Comparison of ENCODE assay signal across 18 cellular contexts in the genomic region with DNA sequence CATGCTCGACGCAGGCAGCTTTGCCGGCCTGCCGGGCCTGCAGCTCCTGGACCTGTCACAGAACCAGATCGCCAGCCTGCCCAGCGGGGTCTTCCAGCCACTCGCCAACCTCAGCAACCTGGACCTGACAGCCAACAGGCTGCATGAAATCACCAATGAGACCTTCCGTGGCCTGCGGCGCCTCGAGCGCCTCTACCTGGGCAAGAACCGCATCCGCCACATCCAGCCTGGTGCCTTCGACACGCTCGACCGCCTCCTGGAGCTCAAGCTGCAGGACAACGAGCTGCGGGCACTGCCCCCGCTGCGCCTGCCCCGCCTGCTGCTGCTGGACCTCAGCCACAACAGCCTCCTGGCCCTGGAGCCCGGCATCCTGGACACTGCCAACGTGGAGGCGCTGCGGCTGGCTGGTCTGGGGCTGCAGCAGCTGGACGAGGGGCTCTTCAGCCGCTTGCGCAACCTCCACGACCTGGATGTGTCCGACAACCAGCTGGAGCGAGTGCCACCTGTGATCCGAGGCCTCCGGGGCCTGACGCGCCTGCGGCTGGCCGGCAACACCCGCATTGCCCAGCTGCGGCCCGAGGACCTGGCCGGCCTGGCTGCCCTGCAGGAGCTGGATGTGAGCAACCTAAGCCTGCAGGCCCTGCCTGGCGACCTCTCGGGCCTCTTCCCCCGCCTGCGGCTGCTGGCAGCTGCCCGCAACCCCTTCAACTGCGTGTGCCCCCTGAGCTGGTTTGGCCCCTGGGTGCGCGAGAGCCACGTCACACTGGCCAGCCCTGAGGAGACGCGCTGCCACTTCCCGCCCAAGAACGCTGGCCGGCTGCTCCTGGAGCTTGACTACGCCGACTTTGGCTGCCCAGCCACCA. TPM values are rescaled to one million over a fixed set of nuclear protein-coding genes. Genes with fewer than 3 reads are reported as not detected.
DNase-seq lines count a peak whose midpoint lies in the region; ATAC-seq, FAIRE-seq and TF ChIP-seq lines count a peak whose summit lies in the region.
"Had no signal": no experiment of that assay in that cellular context is flagged by ENCODE, and none has a peak within 500 bp of the region (broad histone marks: within the 10 kb centered on the region; RNA-seq: fewer than 3 reads in every experiment).

No MANE protein-coding gene starts in this region.

- H3K9ac ChIP-seq in GM23248: no peak overlapping the region
- H3K9ac ChIP-seq in K562 (ENCODE audit: insufficient read depth in 1 of 2, low read depth in 2 of 2, low read length in 2 of 2): peak overlapping the region in 1 of 2 experiments; percentile 45; a peak in 1 of 4 replicates
- H3K9ac ChIP-seq in kidney (ENCODE audit: low read length in 2 of 2): peak overlapping the region in 1 of 2 donors; percentile 34

- in situ Hi-C loops in GM23248 (cut with MboI): no loop called here
- in situ Hi-C loops in K562 (cut with MboI): no loop called here
- in situ Hi-C loops in gastrocnemius medialis (cut with MboI; ENCODE audit: low sequenced_read_pairs in 4 of 4): no loop called here

- intact Hi-C loops in K562 (cut with micrococcal nuclease): no loop called here
- intact Hi-C loops in kidney (cut with DNase I): no loop called here
- intact Hi-C loops in gastrocnemius medialis (cut with DNase I; ENCODE audit: low total_unique reads): no loop called here
- intact Hi-C loops in lower lobe of right lung (cut with DNase I): no loop called here

- CTCF ChIA-PET in K562 (lab: Yijun Ruan, JAX; ENCODE audit: low intra/inter-chr PET ratio): no interaction called here

- H3K79me2 ChIP-seq in GM23248 (ENCODE audit: insufficient read depth) (peaks cover 53% of the 10 kb centered on the region), K562 (ENCODE audit: control insufficient read depth, insufficient read depth, low read length) (no peaks in the 10 kb centered on the region)

- no peak for TF ChIP-seq EP300 in K562 (IDR thresholded peaks at IDR 0.05; ENCODE audit: low read length)

- H3K9me1 ChIP-seq in K562 (ENCODE audit: control insufficient read depth, insufficient read depth, low read length): no peaks in the 10 kb centered on the region

- H3K4me2 ChIP-seq in GM23248 (ENCODE audit: unreplicated experiment) (no peak overlapping the region), K562 (ENCODE audit: insufficient read depth, low read length) (no peak overlapping the region)

- no peak for TF ChIP-seq POLR2A in K562 (conservative IDR thresholded peaks at IDR 0.05)
- no peak for TF ChIP-seq POLR2A in gastrocnemius medialis (IDR thresholded peaks at IDR 0.05)

- ATAC-seq in K562 (no peak), gastrocnemius medialis (peak; percentile 38 to 68), HG03039 (IDR thresholded peaks at IDR 0.05; ENCODE audit: unreplicated experiment) (no peak), lower lobe of right lung (no peak), HG03175 (IDR thresholded peaks at IDR 0.05; ENCODE audit: unreplicated experiment) (no peak)
- ATAC-seq: esophagus mucosa had no signal

- POLR2A ChIA-PET in K562 (lab: Yijun Ruan, JAX): interaction anchor here (0.6 to 1.9 kb wide), 7 partner anchors 8 to 503 kb away, joined by 3 to 9 read pairs (median 3); partner anchors contain the start of gene TFAP4

- H3K36me3 ChIP-seq in GM23248 (ENCODE audit: low read depth): peaks cover 7% of the 10 kb centered on the region; the same call in 1 of the 2 replicates
- H3K36me3 ChIP-seq in K562 (ENCODE audit: control insufficient read depth, insufficient read depth, low read length): peaks cover 44% of the 10 kb centered on the region; the same call in 1 of the 3 replicates
- peaks cover 2 to 4% of the 10 kb centered on the region in 2 donors for H3K36me3 ChIP-seq in kidney (ENCODE audit: control insufficient read depth in 1 of 2, insufficient read depth in 2 of 2, low read length in 2 of 2)
- H3K36me3 ChIP-seq in gastrocnemius medialis: no peaks in the 10 kb centered on the region
- peaks cover 67% of the 10 kb centered on the region for H3K36me3 ChIP-seq in lower lobe of right lung
- H3K36me3 ChIP-seq: cardiac muscle cell had no signal

- H3F3A ChIP-seq in GM23248 (ENCODE audit: insufficient read depth): peaks cover 32% of the 10 kb centered on the region

- TF ChIP-seq RAD21 in K562 (CRISPR knock-in tag; conservative IDR thresholded peaks at IDR 0.05 in 1 of 2, IDR thresholded peaks at IDR 0.05 in 1 of 2): no peak

- H3K4me3 ChIP-seq in GM23248 (no peak overlapping the region), K562 (no peak overlapping the region), kidney (ENCODE audit: low read length in 2 of 2) (no peak overlapping the region), gastrocnemius medialis (no peak overlapping the region), lower lobe of right lung (no peak overlapping the region)
- H3K4me3 ChIP-seq: cardiac muscle cell, suprapubic skin had no signal

- TF ChIP-seq CTCF in K562 (IDR thresholded peaks at IDR 0.05 in 2 of 3, conservative IDR thresholded peaks at IDR 0.05 in 1 of 3; ENCODE audit: insufficient read depth in 2 of 3, low read depth in 1 of 3, low read length in 3 of 3): no peak
- no peak for TF ChIP-seq CTCF in kidney (IDR thresholded peaks at IDR 0.05; ENCODE audit: borderline replicate concordance, extremely low read depth, insufficient read depth)
- TF ChIP-seq CTCF in gastrocnemius medialis (IDR thresholded peaks at IDR 0.05 in 4 of 5, conservative IDR thresholded peaks at IDR 0.05 in 1 of 5): peak in 1 of 5 experiments; percentile 21
- TF ChIP-seq CTCF in lower lobe of right lung (IDR thresholded peaks at IDR 0.05): no peak

- no peaks in the 10 kb centered on the region for H3K9me3 ChIP-seq in GM23248 (ENCODE audit: low read depth)
- no peaks in the 10 kb centered on the region for H3K9me3 ChIP-seq in K562 (replicated peaks; ENCODE audit: control insufficient read depth, insufficient read depth, low read depth, low read length)
- H3K9me3 ChIP-seq in kidney (ENCODE audit: control insufficient read depth in 1 of 2, low read length in 2 of 2): no peaks in the 10 kb centered on the region
- no peaks in the 10 kb centered on the region for H3K9me3 ChIP-seq in gastrocnemius medialis
- H3K9me3 ChIP-seq in lower lobe of right lung: no peaks in the 10 kb centered on the region
- H3K9me3 ChIP-seq: suprapubic skin had no signal

- H4K20me1 ChIP-seq in GM23248 (ENCODE audit: insufficient read depth) (no peaks in the 10 kb centered on the region), K562 (replicated peaks; ENCODE audit: control insufficient read depth, insufficient read depth, low read length) (no peaks in the 10 kb centered on the region)

- BruUV-seq in K562 (replicated peaks; lab: Mats Ljungman, UMichigan): no TSS peak

- no peaks in the 10 kb centered on the region for H3K27me3 ChIP-seq in GM23248 (replicated peaks; ENCODE audit: insufficient read depth)
- no peaks in the 10 kb centered on the region for H3K27me3 ChIP-seq in K562 (ENCODE audit: control insufficient read depth in 2 of 2, insufficient read depth in 2 of 2, low read length in 2 of 2)
- H3K27me3 ChIP-seq in gastrocnemius medialis: no peaks in the 10 kb centered on the region
- H3K27me3 ChIP-seq in lower lobe of right lung (ENCODE audit: low read depth): no peaks in the 10 kb centered on the region
- H3K27me3 ChIP-seq: cardiac muscle cell, suprapubic skin had no signal

- FAIRE-seq in K562 (lab: Jason Lieb, UNC) (no peak), kidney (lab: Jason Lieb, UNC) (no peak)

- 87 to 90% methylated on average over 40 to 55 of the region's 59 CpGs for WGBS in GM23248 (ENCODE audit: low coverage in 1 of 2, low lambda C conversion rate in 2 of 2, missing lambda C conversion rate in 2 of 2), 2 experiments
- WGBS in K562 (ENCODE audit: insufficient coverage, low coverage, missing lambda C conversion rate): 95% methylated on average over 41 of the region's 59 CpGs

- H3K27ac ChIP-seq in GM23248 (peak overlapping the region; percentile 100), K562 (ENCODE audit: extremely low read depth, low read depth, low read length) (no peak overlapping the region), kidney (ENCODE audit: low read depth in 2 of 2, low read length in 2 of 2) (peak overlapping the region; percentile 5 to 71), gastrocnemius medialis (peak overlapping the region; percentile 29 to 60 (median 57)), lower lobe of right lung (no peak overlapping the region)

- H3K9me2 ChIP-seq in GM23248 (ENCODE audit: insufficient read depth): no peaks in the 10 kb centered on the region

- no peak for DNase-seq in GM23248
- DNase-seq in K562 (ENCODE audit: extremely low read depth in 1 of 4, low spot score in 3 of 4): peak in 2 of 4 experiments; percentile 15
- peak; percentile 93 for DNase-seq in kidney
- peak; percentile 46 to 87 for DNase-seq in gastrocnemius medialis
- no peak for DNase-seq in lower lobe of right lung
- no peak for DNase-seq in SKM-1 (lab: John Stamatoyannopoulos, UW; ENCODE audit: unreplicated experiment)
- DNase-seq: activated CD4-positive, alpha-beta T cell treated with anti-CD3 and anti-CD28 coated beads for 4 hours; activated gamma-delta T cell; effector CD4-positive, alpha-beta T cell; Kasumi-1; NCI-H1048; NCI-H2029 treated with DMSO at 0.1 percent for 48 hours; NCI-H510A had no signal

- H2AFZ ChIP-seq in GM23248: no peak overlapping the region
- H2AFZ ChIP-seq in K562 (ENCODE audit: low read depth, low read length): no peak overlapping the region

- peaks cover 72% of the 10 kb centered on the region for H3K4me1 ChIP-seq in GM23248 (ENCODE audit: insufficient read depth)
- peaks cover 7 to 53% of the 10 kb centered on the region in 2 experiments; a peak in 4 of 5 replicates for H3K4me1 ChIP-seq in K562 (replicated peaks in 1 of 2; ENCODE audit: control insufficient read depth in 2 of 2, insufficient read depth in 2 of 2, low read length in 2 of 2)
- H3K4me1 ChIP-seq in kidney (ENCODE audit: control insufficient read depth in 1 of 2, insufficient read depth in 1 of 2, low read depth in 1 of 2, low read length in 2 of 2): peaks cover 30 to 58% of the 10 kb centered on the region in 2 donors
- H3K4me1 ChIP-seq in gastrocnemius medialis: peaks cover 20 to 37% of the 10 kb centered on the region in 2 donors
- H3K4me1 ChIP-seq in lower lobe of right lung: peaks cover 45% of the 10 kb centered on the region

RNA-seq across cellular contexts. Expression of gene VASN, which starts 9.7 kb away (rescaled TPM):
- 223 and 234 TPM in 2 replicates for total RNA-seq in GM23248 (2014; rRNA removed; shearing (Covaris generic))
- polyA plus RNA-seq in GM23248 (2016; fragmentation: Nextera tagmentation; extraction: Ambion mirVana): 160 and 169 TPM in 2 replicates
- total RNA-seq in K562 (2011; cell fraction: chromatin; rRNA removed; ENCODE audit: low replicate concordance): 1.2 and 9.8 TPM in 2 replicates
- 10.1 and 15.2 TPM in 2 replicates for total RNA-seq in K562 (2011; cell fraction: nucleolus; rRNA removed)
- total RNA-seq in K562 (2011; cell fraction: nucleoplasm; rRNA removed): 3.7 and 5.7 TPM in 2 replicates
- total RNA-seq in K562 (2014; rRNA removed): 1.7 and 2.2 TPM in 2 replicates
- 0.06 and 0.07 TPM in 2 replicates for total RNA-seq in K562 (2014; rRNA removed; fragmentation: Illumina TruSeq; extraction: Trizol)
- total RNA-seq in K562 (2015; rRNA removed; fragmentation: Illumina TruSeq; extraction: Trizol): 0.51 and 1.1 TPM in 2 replicates
- 2.4 and 2.5 TPM in 2 replicates for total RNA-seq in K562 (2021)
- polyA plus RNA-seq in K562 (2011; rRNA removed): 0.31 and 1.2 TPM in 2 replicates
- 0.78 and 3.2 TPM in 2 replicates for polyA plus RNA-seq in K562 (2011; cell fraction: cytosol; rRNA removed)
- polyA plus RNA-seq in K562 (2011; cell fraction: nucleus; rRNA removed): 1.2 and 2.6 TPM in 2 replicates
- polyA plus RNA-seq in K562 (2012): 2.9 and 6.1 TPM in 2 replicates
- 0.16 and 0.42 TPM in 2 replicates for polyA plus RNA-seq in K562 (2014; fragmentation: Illumina TruSeq; extraction: Trizol)
- polyA plus RNA-seq in K562 (2014; fragmentation: Nextera tagmentation; extraction: Ambion mirVana): under 1 TPM in 1 of 2 experiments, not detected in 1; 0.01 TPM
- polyA plus RNA-seq in K562 (2014; rRNA removed): 0.78 and 0.90 TPM in 2 replicates
- polyA minus RNA-seq in K562 (2011; rRNA and poly(A)+ RNA removed): 0.56 and 0.63 TPM in 2 replicates
- polyA minus RNA-seq in K562 (2011; cell fraction: cytosol; rRNA and poly(A)+ RNA removed): 1.1 and 2.8 TPM in 2 replicates
- polyA minus RNA-seq in K562 (2011; cell fraction: nucleus; rRNA and poly(A)+ RNA removed): 3.4 and 6.3 TPM in 2 replicates
- 82.7 TPM for total RNA-seq in kidney
- polyA plus RNA-seq in kidney (ENCODE audit: insufficient read depth, low read depth, low replicate concordance): 75.7 TPM
- total RNA-seq in gastrocnemius medialis: 10 to 100 TPM in 1 of 4 donors, 1 to 10 TPM in 3; 2.4 to 12.8 (median 3.7) TPM
- 17.4 TPM for total RNA-seq in lower lobe of right lung

RNA-seq across cellular contexts. Expression of gene PAM16, which starts 30.2 kb away (rescaled TPM):
- 20.4 and 33.0 TPM in 2 replicates for total RNA-seq in GM23248 (2014; rRNA removed; shearing (Covaris generic))
- 74.5 and 78.9 TPM in 2 replicates for polyA plus RNA-seq in GM23248 (2016; fragmentation: Nextera tagmentation; extraction: Ambion mirVana)
- 70.0 and 135 TPM in 2 replicates for total RNA-seq in K562 (2011; cell fraction: chromatin; rRNA removed; ENCODE audit: low replicate concordance)
- total RNA-seq in K562 (2011; cell fraction: nucleolus; rRNA removed): 74.5 and 92.1 TPM in 2 replicates
- total RNA-seq in K562 (2011; cell fraction: nucleoplasm; rRNA removed): 76.8 and 107 TPM in 2 replicates
- 173 and 213 TPM in 2 replicates for total RNA-seq in K562 (2014; rRNA removed)
- 32.6 and 38.7 TPM in 2 replicates for total RNA-seq in K562 (2014; rRNA removed; fragmentation: Illumina TruSeq; extraction: Trizol)
- 48.4 and 56.1 TPM in 2 replicates for total RNA-seq in K562 (2015; rRNA removed; fragmentation: Illumina TruSeq; extraction: Trizol)
- total RNA-seq in K562 (2021): 123 and 150 TPM in 2 replicates
- 79.3 and 88.9 TPM in 2 replicates for polyA plus RNA-seq in K562 (2011; rRNA removed)
- 175 and 283 TPM in 2 replicates for polyA plus RNA-seq in K562 (2011; cell fraction: cytosol; rRNA removed)
- polyA plus RNA-seq in K562 (2011; cell fraction: nucleus; rRNA removed): 85.0 and 101 TPM in 2 replicates
- 96.6 and 100 TPM in 2 replicates for polyA plus RNA-seq in K562 (2012)
- 49.0 and 66.3 TPM in 2 replicates for polyA plus RNA-seq in K562 (2014; fragmentation: Illumina TruSeq; extraction: Trizol)
- polyA plus RNA-seq in K562 (2014; fragmentation: Nextera tagmentation; extraction: Ambion mirVana): 10 to 100 TPM; 41.5 to 81.1 TPM
- 243 and 273 TPM in 2 replicates for polyA plus RNA-seq in K562 (2014; rRNA removed)
- polyA minus RNA-seq in K562 (2011; rRNA and poly(A)+ RNA removed): 10.6 and 11.8 TPM in 2 replicates
- 19.8 and 22.7 TPM in 2 replicates for polyA minus RNA-seq in K562 (2011; cell fraction: cytosol; rRNA and poly(A)+ RNA removed)
- 10.8 and 13.7 TPM in 2 replicates for polyA minus RNA-seq in K562 (2011; cell fraction: nucleus; rRNA and poly(A)+ RNA removed)
- 29.4 TPM for total RNA-seq in kidney
- 61.1 TPM for polyA plus RNA-seq in kidney (ENCODE audit: insufficient read depth, low read depth, low replicate concordance)
- 100 to 1,000 TPM; 112 to 174 (median 132) TPM for total RNA-seq in gastrocnemius medialis
- total RNA-seq in lower lobe of right lung: 40.0 TPM

RNA-seq across cellular contexts. Expression of gene CORO7, which starts 35.1 kb away (rescaled TPM):
- 13.2 and 27.7 TPM in 2 replicates for total RNA-seq in GM23248 (2014; rRNA removed; shearing (Covaris generic))
- polyA plus RNA-seq in GM23248 (2016; fragmentation: Nextera tagmentation; extraction: Ambion mirVana): 5.9 and 7.3 TPM in 2 replicates
- total RNA-seq in K562 (2011; cell fraction: chromatin; rRNA removed; ENCODE audit: low replicate concordance): 91.2 and 301 TPM in 2 replicates
- 159 and 160 TPM in 2 replicates for total RNA-seq in K562 (2011; cell fraction: nucleolus; rRNA removed)
- total RNA-seq in K562 (2011; cell fraction: nucleoplasm; rRNA removed): 112 and 116 TPM in 2 replicates
- 30.5 and 37.8 TPM in 2 replicates for total RNA-seq in K562 (2014; rRNA removed)
- 6.9 and 8.5 TPM in 2 replicates for total RNA-seq in K562 (2014; rRNA removed; fragmentation: Illumina TruSeq; extraction: Trizol)
- 18.7 and 21.0 TPM in 2 replicates for total RNA-seq in K562 (2015; rRNA removed; fragmentation: Illumina TruSeq; extraction: Trizol)
- 67.0 and 77.2 TPM in 2 replicates for total RNA-seq in K562 (2021)
- polyA plus RNA-seq in K562 (2011; rRNA removed): 15.4 and 35.9 TPM in 2 replicates
- 17.5 and 26.3 TPM in 2 replicates for polyA plus RNA-seq in K562 (2011; cell fraction: cytosol; rRNA removed)
- polyA plus RNA-seq in K562 (2011; cell fraction: nucleus; rRNA removed): 184 and 367 TPM in 2 replicates
- 31.1 and 80.3 TPM in 2 replicates for polyA plus RNA-seq in K562 (2012)
- polyA plus RNA-seq in K562 (2014; fragmentation: Illumina TruSeq; extraction: Trizol): 21.6 and 29.6 TPM in 2 replicates
- under 1 TPM; 0.45 to 0.51 TPM for polyA plus RNA-seq in K562 (2014; fragmentation: Nextera tagmentation; extraction: Ambion mirVana)
- 54.1 and 63.1 TPM in 2 replicates for polyA plus RNA-seq in K562 (2014; rRNA removed)
- polyA minus RNA-seq in K562 (2011; rRNA and poly(A)+ RNA removed): 11.1 and 17.7 TPM in 2 replicates
- polyA minus RNA-seq in K562 (2011; cell fraction: cytosol; rRNA and poly(A)+ RNA removed): 33.7 and 44.1 TPM in 2 replicates
- polyA minus RNA-seq in K562 (2011; cell fraction: nucleus; rRNA and poly(A)+ RNA removed): 52.4 and 63.5 TPM in 2 replicates
- 50.1 TPM for total RNA-seq in kidney
- 9.8 TPM for polyA plus RNA-seq in kidney (ENCODE audit: insufficient read depth, low read depth, low replicate concordance)
- total RNA-seq in gastrocnemius medialis: 10 to 100 TPM in 1 of 4 donors, 1 to 10 TPM in 3; 5.7 to 15.3 (median 7.2) TPM
- 58.5 TPM for total RNA-seq in lower lobe of right lung

RNA-seq across cellular contexts. Expression of gene DNAJA3, which starts 44.4 kb away (rescaled TPM):
- total RNA-seq in GM23248 (2014; rRNA removed; shearing (Covaris generic)): 43.9 and 47.2 TPM in 2 replicates
- polyA plus RNA-seq in GM23248 (2016; fragmentation: Nextera tagmentation; extraction: Ambion mirVana) (50.9 and 51.0 TPM in 2 replicates), K562 (2011; rRNA removed) (67.0 and 79.0 TPM in 2 replicates), K562 (2014; fragmentation: Illumina TruSeq; extraction: Trizol) (80.0 and 88.3 TPM in 2 replicates), K562 (2014; fragmentation: Nextera tagmentation; extraction: Ambion mirVana) (10 to 100 TPM in 1 of 2 experiments, 1 to 10 TPM in 1; 8.1 to 14.1 TPM), K562 (2014; rRNA removed) (91.2 and 121 TPM in 2 replicates), kidney (ENCODE audit: insufficient read depth, low read depth, low replicate concordance) (49.4 TPM)
- total RNA-seq in K562 (2011; cell fraction: chromatin; rRNA removed; ENCODE audit: low replicate concordance): 136 and 226 TPM in 2 replicates
- total RNA-seq in K562 (2011; cell fraction: nucleolus; rRNA removed): 126 and 149 TPM in 2 replicates
- total RNA-seq in K562 (2011; cell fraction: nucleoplasm; rRNA removed): 142 and 159 TPM in 2 replicates
- total RNA-seq in K562 (2014; rRNA removed) (105 and 143 TPM in 2 replicates), K562 (2014; rRNA removed; fragmentation: Illumina TruSeq; extraction: Trizol) (59.6 and 64.7 TPM in 2 replicates), K562 (2015; rRNA removed; fragmentation: Illumina TruSeq; extraction: Trizol) (77.0 and 78.4 TPM in 2 replicates), K562 (2021) (86.1 and 86.6 TPM in 2 replicates), kidney (41.1 TPM), gastrocnemius medialis (100 to 1,000 TPM in 2 of 4 donors, 10 to 100 TPM in 2; 94.8 to 114 (median 103) TPM), lower lobe of right lung (34.6 TPM)
- polyA plus RNA-seq in K562 (2011; cell fraction: cytosol; rRNA removed): 67.8 and 77.0 TPM in 2 replicates
- polyA plus RNA-seq in K562 (2011; cell fraction: nucleus; rRNA removed): 144 and 165 TPM in 2 replicates
- polyA plus RNA-seq in K562 (2012): 62.5 and 74.7 TPM in 2 replicates
- polyA minus RNA-seq in K562 (2011; rRNA and poly(A)+ RNA removed): 40.6 and 53.4 TPM in 2 replicates
- 33.4 and 38.2 TPM in 2 replicates for polyA minus RNA-seq in K562 (2011; cell fraction: cytosol; rRNA and poly(A)+ RNA removed)
- 41.6 and 64.8 TPM in 2 replicates for polyA minus RNA-seq in K562 (2011; cell fraction: nucleus; rRNA and poly(A)+ RNA removed)

Comparison
In these comparisons a context has a peak if more than half of its experiments do, and no peak if none do; other contexts are left out.
1. DNase-seq: peak in kidney (single experiment) and gastrocnemius medialis (2 of 2); none in GM23248 (single experiment), lower lobe of right lung (single experiment) and SKM-1 (single experiment).
2. H3K27ac ChIP-seq: peak in GM23248 (single experiment), kidney (2 of 2) and gastrocnemius medialis (4 of 4); none in K562 (single experiment) and lower lobe of right lung (single experiment).
3. ATAC-seq: peak in gastrocnemius medialis (2 of 2); none in K562 (single experiment), HG03039 (single experiment), lower lobe of right lung (0 of 2) and HG03175 (single experiment).